ENCODE assay signal across 9 cellular contexts in the genomic region with DNA sequence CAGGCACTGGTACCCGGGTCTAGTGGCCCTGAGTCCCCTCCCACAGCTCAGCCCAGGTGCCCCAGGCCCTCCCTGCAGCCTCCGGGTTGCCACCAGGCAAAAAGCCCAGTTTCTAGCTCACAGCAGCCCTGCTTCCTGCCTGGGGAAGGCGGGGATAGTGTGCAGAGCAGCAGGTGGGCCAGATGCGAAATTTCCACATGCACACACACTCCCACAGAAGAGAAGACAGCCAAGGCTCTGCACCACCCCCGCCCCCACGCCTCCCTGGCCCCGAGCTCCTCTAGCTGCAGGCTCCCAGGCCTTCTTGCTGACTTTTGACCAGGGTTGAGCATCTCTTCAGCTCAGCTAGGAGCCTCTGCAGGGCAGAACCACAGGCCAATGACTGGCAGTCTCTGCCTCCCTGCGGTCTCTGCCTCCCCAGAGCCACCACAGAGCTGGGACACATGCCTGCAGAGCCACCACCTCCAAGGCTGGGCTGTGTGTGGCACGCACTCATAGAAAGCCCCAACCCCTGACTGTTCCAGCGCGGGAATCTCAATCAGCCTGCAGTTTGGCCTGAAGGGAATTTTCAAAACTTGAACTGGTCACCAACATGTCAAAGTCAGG. TPM values are rescaled to one million over a fixed set of nuclear protein-coding genes. Genes with fewer than 3 reads are reported as not detected.
A peak's percentile ranks its signal among the peaks of the same experiment; 100 is the strongest.
DNase-seq lines count a peak whose midpoint lies in the region; ATAC-seq, FAIRE-seq and TF ChIP-seq lines count a peak whose summit lies in the region.
"Had no signal": no experiment of that assay in that cellular context is flagged by ENCODE, and none has a peak within 500 bp of the region (broad histone marks: within the 10 kb centered on the region; RNA-seq: fewer than 3 reads in every experiment).

No MANE protein-coding gene starts in this region.

- H3K27me3 ChIP-seq in GM12878 (replicated peaks in 1 of 2; ENCODE audit: control insufficient read depth in 2 of 2, insufficient read depth in 2 of 2, low read length in 1 of 2) (no peaks in the 10 kb centered on the region), foreskin keratinocyte (no peaks in the 10 kb centered on the region)

- CTCF ChIA-PET in GM12878 (lab: Yijun Ruan, JAX), result no interaction called here

- no peak for DNase-seq in activated CD4-positive, CD25-positive, alpha-beta regulatory T cell (lab: John Stamatoyannopoulos, UW)
- DNase-seq in GM12878 (ENCODE audit: low read depth, low spot score) (no peak), NCI-H510A treated with DMSO at 0.1 percent for 48 hours (lab: John Stamatoyannopoulos, UW) (no peak), foreskin keratinocyte (no peak)
- no peak for DNase-seq in stimulated activated effector memory CD8-positive, alpha-beta T cell treated with anti-CD3 and anti-CD28 coated beads, Interleukin-12 subunit alpha, Interleukin-12 subunit beta, amount 100 ng/mL, for 72 hours (ENCODE audit: low spot score in 2 of 2)

- peaks cover 25% of the 10 kb centered on the region for H3K79me2 ChIP-seq in GM12878 (ENCODE audit: control insufficient read depth, insufficient read depth, low read length)

- peaks cover 27% of the 10 kb centered on the region for H3K36me3 Mint-ChIP-seq in stimulated activated effector memory CD8-positive, alpha-beta T cell treated with anti-CD3 and anti-CD28 coated beads, Interleukin-12 subunit alpha, Interleukin-12 subunit beta, amount 100 ng/mL, for 72 hours

- no peak for TF ChIP-seq RAD21 in GM12878 (IDR thresholded peaks at IDR 0.05; ENCODE audit: insufficient read depth, low read depth, low read length)

- ATAC-seq in activated CD4-positive, CD25-positive, alpha-beta regulatory T cell treated with anti-CD3 and anti-CD28 coated beads, Interleukin-2, amount 50 U/mL, for 24 hours, result peak; percentile 45 to 51
- peak; percentile 72 for ATAC-seq in GM12878
- ATAC-seq in stimulated activated effector memory CD8-positive, alpha-beta T cell treated with anti-CD3 and anti-CD28 coated beads, Interleukin-12 subunit alpha, Interleukin-12 subunit beta, amount 100 ng/mL, for 72 hours, result peak; percentile 84
- no peak for ATAC-seq in HG03045 (IDR thresholded peaks at IDR 0.05; ENCODE audit: unreplicated experiment)
- no peak for ATAC-seq in foreskin keratinocyte

- in situ Hi-C loops in GM12878 (cut with MboI), result no loop called here

- H3K4me2 ChIP-seq in GM12878 (ENCODE audit: control insufficient read depth, insufficient read depth), result no peak overlapping the region

- H4K20me1 ChIP-seq in GM12878 (ENCODE audit: control insufficient read depth, insufficient read depth), result no peaks in the 10 kb centered on the region

- no peak for TF ChIP-seq POLR2A in GM12878 (IDR thresholded peaks at IDR 0.05; ENCODE audit: low read depth, low read length)

- H3K9me3 ChIP-seq in KOPT-K1 (ENCODE audit: insufficient read depth, low read length, poor library complexity, severe bottlenecking), result no peaks in the 10 kb centered on the region
- no peaks in the 10 kb centered on the region; the same call in 2 of the 3 replicates for H3K9me3 ChIP-seq in GM12878 (replicated peaks; ENCODE audit: control insufficient read depth, insufficient read depth, low read length)

- peak overlapping the region; percentile 95 for H3K27ac Mint-ChIP-seq in stimulated activated effector memory CD8-positive, alpha-beta T cell treated with anti-CD3 and anti-CD28 coated beads, Interleukin-12 subunit alpha, Interleukin-12 subunit beta, amount 100 ng/mL, for 72 hours
- H3K27ac Mint-ChIP-seq: activated naive CD4-positive, alpha-beta T cell treated with anti-CD3 and anti-CD28 coated beads, Interleukin-2, amount 50 U/mL, for 24 hours had no signal

- H3K4me3 Mint-ChIP-seq in stimulated activated effector memory CD8-positive, alpha-beta T cell treated with anti-CD3 and anti-CD28 coated beads, Interleukin-12 subunit alpha, Interleukin-12 subunit beta, amount 100 ng/mL, for 72 hours, result peak overlapping the region; percentile 23
- H3K4me3 Mint-ChIP-seq: activated naive CD4-positive, alpha-beta T cell treated with anti-CD3 and anti-CD28 coated beads, Interleukin-2, amount 50 U/mL, for 24 hours had no signal

- H3K4me1 Mint-ChIP-seq in stimulated activated effector memory CD8-positive, alpha-beta T cell treated with anti-CD3 and anti-CD28 coated beads, Interleukin-12 subunit alpha, Interleukin-12 subunit beta, amount 100 ng/mL, for 72 hours, result peaks cover 46% of the 10 kb centered on the region

- POLR2A ChIA-PET in GM12878 (lab: Charles Lee), result interaction anchor here (0.9 kb wide), 1 partner anchor 19 kb away, joined by 3 read pairs; no protein-coding TSS in a partner anchor

- no TSS peak for BruUV-seq in GM12878 (replicated peaks; lab: Mats Ljungman, UMichigan)

- no peak overlapping the region for H2AFZ ChIP-seq in GM12878 (ENCODE audit: control insufficient read depth, low read depth, low read length)

- RAD21 ChIA-PET in GM12878 (lab: Charles Lee; ENCODE audit: unreplicated experiment), result interaction anchor here (0.7 to 1.1 kb wide), 2 partner anchors 168 to 569 kb away, joined by 3 read pairs; no protein-coding TSS in a partner anchor

- H3K36me3 ChIP-seq in KOPT-K1 (ENCODE audit: insufficient read depth, low read length) (peaks cover 39% of the 10 kb centered on the region), GM12878 (ENCODE audit: control insufficient read depth in 2 of 2, insufficient read depth in 2 of 2, low read length in 1 of 2) (peaks cover 8 to 14% of the 10 kb centered on the region in 2 experiments)

- H3K27ac ChIP-seq in KOPT-K1 (ENCODE audit: low read depth, low read length, poor library complexity, severe bottlenecking) (peak overlapping the region; percentile 47), GM12878 (ENCODE audit: control insufficient read depth, insufficient read depth) (peak overlapping the region; percentile 17), foreskin keratinocyte (no peak overlapping the region)

- intact Hi-C loops in GM12878 (cut with micrococcal nuclease; ENCODE audit: unreplicated experiment), result no loop called here

- no peak overlapping the region for H3K9ac ChIP-seq in GM12878 (ENCODE audit: control insufficient read depth, insufficient read depth, low read length)

- SMC1A ChIA-PET in GM12878 (lab: Charles Lee; ENCODE audit: uncharacterized antibody, unreplicated experiment), result interaction anchor here (1.0 to 1.6 kb wide), 2 partner anchors 13 to 19 kb away, joined by 3 to 5 read pairs; no protein-coding TSS in a partner anchor

- no peak overlapping the region for H3K4me3 ChIP-seq in GM12878

- no peaks in the 10 kb centered on the region for H3K9me3 Mint-ChIP-seq in stimulated activated effector memory CD8-positive, alpha-beta T cell treated with anti-CD3 and anti-CD28 coated beads, Interleukin-12 subunit alpha, Interleukin-12 subunit beta, amount 100 ng/mL, for 72 hours
- H3K9me3 Mint-ChIP-seq: activated naive CD4-positive, alpha-beta T cell treated with anti-CD3 and anti-CD28 coated beads, Interleukin-2, amount 50 U/mL, for 24 hours had no signal

- no peak for TF ChIP-seq CTCF in GM12878 (IDR thresholded peaks at IDR 0.05 in 2 of 3, conservative IDR thresholded peaks at IDR 0.05 in 1 of 3; ENCODE audit: control insufficient read depth in 2 of 3, extremely low read depth in 1 of 3, insufficient read depth in 1 of 3, low read depth in 3 of 3, low read length in 3 of 3)
- TF ChIP-seq CTCF in foreskin keratinocyte (conservative IDR thresholded peaks at IDR 0.05), result no peak

- peaks cover 34% of the 10 kb centered on the region for H3K4me1 ChIP-seq in GM12878 (ENCODE audit: control insufficient read depth, insufficient read depth, low read length)
- no peaks in the 10 kb centered on the region for H3K4me1 ChIP-seq in foreskin keratinocyte

- WGBS in GM12878 (ENCODE audit: insufficient coverage, insufficient replicate concordance, low lambda C conversion rate, missing lambda C conversion rate), result 42% methylated on average over 11 of the region's 11 CpGs

- TF ChIP-seq EP300 in GM12878 (IDR thresholded peaks at IDR 0.05; ENCODE audit: borderline replicate concordance in 1 of 2, control insufficient read depth in 1 of 2, low read depth in 2 of 2, low read length in 2 of 2), result no peak

- FAIRE-seq in GM12878 (lab: Jason Lieb, UNC), result peak; percentile 52

RNA-seq across cellular contexts. Expression of a gene that starts 7.2 kb away (rescaled TPM):
- 51.8 and 53.7 TPM in 2 replicates for total RNA-seq in GM12878 (2013; cell fraction: nucleolus; rRNA removed)
- 36.7 and 40.2 TPM in 2 replicates for total RNA-seq in GM12878 (2014; rRNA removed)
- 12.3 TPM in 2 replicates for total RNA-seq in GM12878 (2014; rRNA removed; fragmentation: Illumina TruSeq; extraction: Trizol)
- 41.0 and 42.5 TPM in 2 replicates for total RNA-seq in GM12878 (2021)
- 9.6 TPM for polyA plus RNA-seq in GM12878 (2011; ENCODE audit: low read depth)
- polyA plus RNA-seq in GM12878 (2011; rRNA removed), result 9.4 and 17.3 TPM in 2 replicates
- 36.4 and 51.0 TPM in 2 replicates for polyA plus RNA-seq in GM12878 (2011; cell fraction: cytosol; rRNA removed)
- polyA plus RNA-seq in GM12878 (2011; cell fraction: nucleus; rRNA removed), result 60.7 and 67.9 TPM in 2 replicates
- 30.5 and 32.0 TPM in 2 replicates for polyA plus RNA-seq in GM12878 (2012)
- polyA plus RNA-seq in GM12878 (2014; fragmentation: Illumina TruSeq; extraction: Trizol), result 1.2 and 5.9 TPM in 2 replicates
- polyA plus RNA-seq in GM12878 (2014; fragmentation: Nextera tagmentation; extraction: Ambion mirVana), result 1 to 10 TPM in 1 of 2 experiments, under 1 TPM in 1; 0.69 to 2.7 TPM
- 42.5 and 44.3 TPM in 2 replicates for polyA plus RNA-seq in GM12878 (2014; rRNA removed)
- 10 to 100 TPM in 1 of 2 experiments, 1 to 10 TPM in 1; 3.6 to 23.1 TPM for polyA plus RNA-seq in GM12878 (2016; fragmentation: Nextera tagmentation; extraction: Ambion mirVana)
- polyA minus RNA-seq in GM12878 (2011; rRNA and poly(A)+ RNA removed), result 16.0 and 36.0 TPM in 2 replicates
- 8.4 and 17.6 TPM in 2 replicates for polyA minus RNA-seq in GM12878 (2011; cell fraction: cytosol; rRNA and poly(A)+ RNA removed)
- polyA minus RNA-seq in GM12878 (2011; cell fraction: nucleus; rRNA and poly(A)+ RNA removed), result 17.9 and 22.3 TPM in 2 replicates
- 32.7 and 33.7 TPM in 2 replicates for total RNA-seq in foreskin keratinocyte
- 35.1 and 36.7 TPM in 2 replicates for polyA plus RNA-seq in foreskin keratinocyte

RNA-seq across cellular contexts. Expression of a gene that starts 20.2 kb away (rescaled TPM):
- total RNA-seq in GM12878 (2013; cell fraction: nucleolus; rRNA removed), result 1.6 TPM in 1 of 2 replicates, not detected in the other
- total RNA-seq in GM12878 (2014; rRNA removed) (10.1 and 12.8 TPM in 2 replicates), GM12878 (2014; rRNA removed; fragmentation: Illumina TruSeq; extraction: Trizol) (6.7 TPM in 2 replicates), GM12878 (2021) (4.9 and 5.7 TPM in 2 replicates), foreskin keratinocyte (23.9 and 26.1 TPM in 2 replicates)
- 16.2 TPM for polyA plus RNA-seq in GM12878 (2011; ENCODE audit: low read depth)
- polyA plus RNA-seq in GM12878 (2011; rRNA removed) (0.14 TPM in 1 of 2 replicates, not detected in the other), GM12878 (2014; fragmentation: Illumina TruSeq; extraction: Trizol) (7.0 and 7.7 TPM in 2 replicates), GM12878 (2014; fragmentation: Nextera tagmentation; extraction: Ambion mirVana) (1 to 10 TPM in 1 of 2 experiments, under 1 TPM in 1; 0.97 to 2.1 TPM), GM12878 (2014; rRNA removed) (13.4 and 14.0 TPM in 2 replicates), GM12878 (2016; fragmentation: Nextera tagmentation; extraction: Ambion mirVana) (1 to 10 TPM; 6.9 to 9.1 TPM), foreskin keratinocyte (28.2 and 32.0 TPM in 2 replicates)
- 0.12 and 0.20 TPM in 2 replicates for polyA plus RNA-seq in GM12878 (2011; cell fraction: cytosol; rRNA removed)
- polyA plus RNA-seq in GM12878 (2011; cell fraction: nucleus; rRNA removed), result 0.10 and 0.13 TPM in 2 replicates
- 16.8 and 20.4 TPM in 2 replicates for polyA plus RNA-seq in GM12878 (2012)
- not detected in 2 replicates for polyA minus RNA-seq in GM12878 (2011; rRNA and poly(A)+ RNA removed)
- polyA minus RNA-seq in GM12878 (2011; cell fraction: cytosol; rRNA and poly(A)+ RNA removed), result not detected in 2 replicates
- polyA minus RNA-seq in GM12878 (2011; cell fraction: nucleus; rRNA and poly(A)+ RNA removed), result 0.60 TPM in 1 of 2 replicates, not detected in the other

RNA-seq across cellular contexts. Expression of a gene that starts 44.1 kb away (rescaled TPM):
- total RNA-seq in GM12878 (2013; cell fraction: nucleolus; rRNA removed), result 27.3 and 27.9 TPM in 2 replicates
- 84.5 and 91.4 TPM in 2 replicates for total RNA-seq in GM12878 (2014; rRNA removed)
- 111 and 122 TPM in 2 replicates for total RNA-seq in GM12878 (2014; rRNA removed; fragmentation: Illumina TruSeq; extraction: Trizol)
- 178 and 181 TPM in 2 replicates for total RNA-seq in GM12878 (2021)
- polyA plus RNA-seq in GM12878 (2011; ENCODE audit: low read depth), result 87.5 TPM
- 172 and 173 TPM in 2 replicates for polyA plus RNA-seq in GM12878 (2011; rRNA removed)
- 148 and 157 TPM in 2 replicates for polyA plus RNA-seq in GM12878 (2011; cell fraction: cytosol; rRNA removed)
- polyA plus RNA-seq in GM12878 (2011; cell fraction: nucleus; rRNA removed), result 64.9 and 77.2 TPM in 2 replicates
- 106 and 119 TPM in 2 replicates for polyA plus RNA-seq in GM12878 (2012)
- 18.0 and 62.9 TPM in 2 replicates for polyA plus RNA-seq in GM12878 (2014; fragmentation: Illumina TruSeq; extraction: Trizol)
- 100 to 1,000 TPM in 1 of 2 experiments, 10 to 100 TPM in 1; 38.4 to 132 TPM for polyA plus RNA-seq in GM12878 (2014; fragmentation: Nextera tagmentation; extraction: Ambion mirVana)
- polyA plus RNA-seq in GM12878 (2014; rRNA removed), result 125 and 127 TPM in 2 replicates
- polyA plus RNA-seq in GM12878 (2016; fragmentation: Nextera tagmentation; extraction: Ambion mirVana), result 100 to 1,000 TPM; 307 to 329 TPM
- 45.5 and 46.6 TPM in 2 replicates for polyA minus RNA-seq in GM12878 (2011; rRNA and poly(A)+ RNA removed)
- polyA minus RNA-seq in GM12878 (2011; cell fraction: cytosol; rRNA and poly(A)+ RNA removed), result 39.2 and 40.8 TPM in 2 replicates
- 9.4 and 17.8 TPM in 2 replicates for polyA minus RNA-seq in GM12878 (2011; cell fraction: nucleus; rRNA and poly(A)+ RNA removed)
- total RNA-seq in foreskin keratinocyte, result 124 and 135 TPM in 2 replicates
- 187 and 200 TPM in 2 replicates for polyA plus RNA-seq in foreskin keratinocyte

Comparison
In these comparisons a context has a peak if more than half of its experiments do, and no peak if none do; other contexts are left out.
1. ATAC-seq: peak in activated CD4-positive, CD25-positive, alpha-beta regulatory T cell treated with anti-CD3 and anti-CD28 coated beads, Interleukin-2, amount 50 U/mL, for 24 hours (2 of 2), GM12878 (single experiment) and stimulated activated effector memory CD8-positive, alpha-beta T cell treated with anti-CD3 and anti-CD28 coated beads, Interleukin-12 subunit alpha, Interleukin-12 subunit beta, amount 100 ng/mL, for 72 hours (single experiment); none in HG03045 (single experiment) and foreskin keratinocyte (single experiment).